Comparison of ENCODE assay signal across 8 cellular contexts in genomic region chr3:123201557-123202427, GRCh38. TPM values are rescaled to one million over a fixed set of nuclear protein-coding genes. Genes with fewer than 3 reads are reported as not detected.
A peak's percentile ranks its signal among the peaks of the same experiment; 100 is the strongest.
DNase-seq lines count a peak whose midpoint lies in the region; ATAC-seq and TF ChIP-seq lines count a peak whose summit lies in the region.

TSS of gene SEC22A (plus strand) at chr3:123201943. CDS start at chr3:123209218, 7,275 bp downstream.

- H3K27me3 ChIP-seq in duodenal mucosa (ENCODE audit: control insufficient read depth in 1 of 2, insufficient read depth in 2 of 2, low read length in 2 of 2): no peaks in the 10 kb centered on the region

- DNase-seq in CD14-positive monocyte (ENCODE audit: low spot score): peak; percentile 84
- DNase-seq in NCI-H82 (lab: John Stamatoyannopoulos, UW): peak; percentile 99
- peak; percentile 91 to 95 for DNase-seq in activated CD4-positive, alpha-beta T cell treated with anti-CD3 and anti-CD28 coated beads, Interleukin-2, amount 50 U/mL, for 48 hours
- DNase-seq in lower leg skin (ENCODE audit: low spot score in 2 of 2): peak; percentile 90 to 98
- DNase-seq in stimulated activated CD4-positive, alpha-beta T cell treated with anti-CD3 and anti-CD28 coated beads, Interleukin-4, amount 100 ng/mL, for 48 hours (ENCODE audit: low read depth in 2 of 2): peak; percentile 92

- peak within 1 kb of the TSS; percentile 98 to 99 for H3K9ac ChIP-seq in duodenal mucosa (ENCODE audit: low read depth in 1 of 2, low read length in 2 of 2)

- 0% methylated on average over 58 to 60 of the region's 60 CpGs for WGBS in lower leg skin, 2 donors

- no peaks in the 10 kb centered on the region for H3K9me3 ChIP-seq in duodenal mucosa (ENCODE audit: control insufficient read depth in 1 of 2, low read length in 2 of 2)

- H3K4me3 ChIP-seq in duodenal mucosa (ENCODE audit: low read depth in 1 of 2, low read length in 2 of 2) (peak within 1 kb of the TSS; percentile 88 to 100), lower leg skin (ENCODE audit: low read depth, poor library complexity, severe bottlenecking) (peak within 1 kb of the TSS; percentile 100)

- H3K4me1 ChIP-seq in duodenal mucosa (ENCODE audit: control insufficient read depth in 1 of 2, insufficient read depth in 2 of 2, low read length in 2 of 2): peaks cover 11 to 19% of the 10 kb centered on the region in 2 donors

- H3K36me3 ChIP-seq in duodenal mucosa (ENCODE audit: control insufficient read depth in 1 of 2, insufficient read depth in 2 of 2, low read length in 2 of 2): no peaks in the 10 kb centered on the region

- H3K4me1 Mint-ChIP-seq in CD14-positive monocyte: peaks cover 12% of the 10 kb centered on the region

- H3K36me3 Mint-ChIP-seq in CD14-positive monocyte: peaks cover 2 to 9% of the 10 kb centered on the region in 2 donors

- H3K27ac Mint-ChIP-seq in CD14-positive monocyte: peak within 1 kb of the TSS; percentile 90 to 98 (median 96)

- TF ChIP-seq CTCF in CD14-positive monocyte (IDR thresholded peaks at IDR 0.05): no peak
- no peak for TF ChIP-seq CTCF in lower leg skin (IDR thresholded peaks at IDR 0.05)

- ATAC-seq in GM19397 (IDR thresholded peaks at IDR 0.05; ENCODE audit: unreplicated experiment) (peak; percentile 96), HG03571 (IDR thresholded peaks at IDR 0.05; ENCODE audit: unreplicated experiment) (peak; percentile 97)

- H3K9me3 Mint-ChIP-seq in CD14-positive monocyte: peaks cover 0 to 19% (median 3%) of the 10 kb centered on the region in 7 donors

- H3K27ac ChIP-seq in duodenal mucosa (ENCODE audit: low read depth, low read length): peak within 1 kb of the TSS; percentile 70

- intact Hi-C loops in CD14-positive monocyte (cut with micrococcal nuclease): no loop called here
- intact Hi-C loops in lower leg skin (cut with DNase I; ENCODE audit: low total_unique reads): no loop called here

- H3K4me3 Mint-ChIP-seq in CD14-positive monocyte: peak within 1 kb of the TSS; percentile 94 to 97

- peak in 1 of 2 donors; percentile 36 for TF ChIP-seq POLR2A in lower leg skin (IDR thresholded peaks at IDR 0.05)

- peaks cover 0 to 2% (median 1%) of the 10 kb centered on the region in 3 donors for H3K27me3 Mint-ChIP-seq in CD14-positive monocyte (ENCODE audit: low read depth in 3 of 3)

RNA-seq across cellular contexts. Expression of gene SEC22A, which starts in this region (rescaled TPM):
- polyA plus RNA-seq in CD14-positive monocyte: 10 to 100 TPM in 1 of 2 donors, 1 to 10 TPM in 1; 8.8 to 11.0 TPM
- total RNA-seq in lower leg skin: 10 to 100 TPM; 20.4 to 37.4 (median 28.2) TPM

Comparison
In these comparisons a context has a peak if more than half of its experiments do, and no peak if none do; other contexts are left out.
1. Peak in every context shown above with its lines: DNase-seq, ATAC-seq, H3K4me3 ChIP-seq and H3K27ac ChIP-seq.